29 cellular contexts compared by ENCODE assay signal in genomic region chr16:10976663-10977062, GRCh38. TPM values are rescaled to one million over a fixed set of nuclear protein-coding genes. Genes with fewer than 3 reads are reported as not detected.
A peak's percentile ranks its signal among the peaks of the same experiment; 100 is the strongest.
DNase-seq lines count a peak whose midpoint lies in the region; ATAC-seq lines count a peak whose summit lies in the region.
"Had no signal": no experiment of that assay in that cellular context is flagged by ENCODE, and none has a peak within 500 bp of the region (broad histone marks: within the 10 kb centered on the region; RNA-seq: fewer than 3 reads in every experiment).

No MANE protein-coding gene starts in this region.

- peaks cover 72% of the 10 kb centered on the region for H3K4me1 Mint-ChIP-seq in activated naive CD4-positive, alpha-beta T cell treated with anti-CD3 and anti-CD28 coated beads, Interleukin-2, amount 10 ng/mL, durations not matched to agents 7 days and 5 days
- H3K4me1 Mint-ChIP-seq in activated naive CD4-positive, alpha-beta T cell treated with anti-CD3 and anti-CD28 coated beads for 36 hours (ENCODE audit: low read depth), result peaks cover 22% of the 10 kb centered on the region
- peaks cover 28 to 46% of the 10 kb centered on the region in 2 donors for H3K4me1 Mint-ChIP-seq in stimulated activated naive B cell treated with anti-CD40 and anti-IgM and Interleukin-4, amounts not matched to agents 10 μg/mL and 1 μg/mL and 100 μg/mL, for 72 hours

- H3K27ac Mint-ChIP-seq in activated naive CD4-positive, alpha-beta T cell treated with anti-CD3 and anti-CD28 coated beads, Interleukin-2, amount 10 ng/mL, durations not matched to agents 7 days and 5 days, result peak overlapping the region; percentile 74
- H3K27ac Mint-ChIP-seq in activated naive CD4-positive, alpha-beta T cell treated with anti-CD3 and anti-CD28 coated beads for 36 hours, result no peak overlapping the region
- peak overlapping the region; percentile 25 for H3K27ac Mint-ChIP-seq in stimulated activated naive B cell treated with anti-CD40 and anti-IgM and Interleukin-4, amounts not matched to agents 10 μg/mL and 1 μg/mL and 100 μg/mL, for 72 hours
- H3K27ac Mint-ChIP-seq: neural progenitor cell; stimulated activated effector memory CD8-positive, alpha-beta T cell treated with anti-CD3 and anti-CD28 coated beads, Interleukin-12 subunit alpha, Interleukin-12 subunit beta, amount 100 ng/mL, for 72 hours had no signal

- H3K4me3 ChIP-seq in mesenchymal stem cell (ENCODE audit: insufficient read depth in 1 of 2, low read depth in 1 of 2, low read length in 2 of 2), result no peak overlapping the region
- H3K4me3 ChIP-seq: BLaER1 treated with 17β-estradiol and CSF1 and Interleukin-3, amounts not matched to agents 10 nM and 100 nM; lower lobe of right lung; neural progenitor cell; Peyer's patch; right atrium auricular region; upper lobe of right lung had no signal

- H3K4me2 ChIP-seq in mesenchymal stem cell (ENCODE audit: low read length, poor library complexity, severe bottlenecking), result no peak overlapping the region
- H3K4me2 ChIP-seq: BLaER1 treated with 17β-estradiol and CSF1 and Interleukin-3, amounts not matched to agents 10 nM and 100 nM; neural progenitor cell had no signal

- no peak overlapping the region for H2BK15ac ChIP-seq in mesenchymal stem cell (ENCODE audit: low read depth, poor library complexity, severe bottlenecking)

- H3K36me3 Mint-ChIP-seq in activated naive CD4-positive, alpha-beta T cell treated with anti-CD3 and anti-CD28 coated beads, Interleukin-2, amount 10 ng/mL, durations not matched to agents 7 days and 5 days, result peaks cover 60% of the 10 kb centered on the region
- peaks cover 15% of the 10 kb centered on the region for H3K36me3 Mint-ChIP-seq in activated naive CD4-positive, alpha-beta T cell treated with anti-CD3 and anti-CD28 coated beads for 36 hours (ENCODE audit: low read depth)
- peaks cover 53 to 75% of the 10 kb centered on the region in 2 donors for H3K36me3 Mint-ChIP-seq in stimulated activated naive B cell treated with anti-CD40 and anti-IgM and Interleukin-4, amounts not matched to agents 10 μg/mL and 1 μg/mL and 100 μg/mL, for 72 hours

- peaks cover 38 to 56% of the 10 kb centered on the region in 2 experiments for H3K36me3 ChIP-seq in mesenchymal stem cell (ENCODE audit: control insufficient read depth in 1 of 2, insufficient read depth in 2 of 2, low read depth in 1 of 2, low read length in 2 of 2)
- H3K36me3 ChIP-seq: neural progenitor cell had no signal

- no peaks in the 10 kb centered on the region for H3K27me3 Mint-ChIP-seq in activated naive CD4-positive, alpha-beta T cell treated with anti-CD3 and anti-CD28 coated beads, Interleukin-2, amount 10 ng/mL, durations not matched to agents 7 days and 5 days
- H3K27me3 Mint-ChIP-seq in activated naive CD4-positive, alpha-beta T cell treated with anti-CD3 and anti-CD28 coated beads for 36 hours (ENCODE audit: low read depth), result no peaks in the 10 kb centered on the region
- no peaks in the 10 kb centered on the region for H3K27me3 Mint-ChIP-seq in stimulated activated naive B cell treated with anti-CD40 and anti-IgM and Interleukin-4, amounts not matched to agents 10 μg/mL and 1 μg/mL and 100 μg/mL, for 72 hours

- no peaks in the 10 kb centered on the region for H3K27me3 ChIP-seq in mesenchymal stem cell (ENCODE audit: control insufficient read depth in 1 of 2, insufficient read depth in 1 of 2, low read length in 2 of 2)
- H3K27me3 ChIP-seq: BLaER1 treated with 17β-estradiol and CSF1 and Interleukin-3, amounts not matched to agents 10 nM and 100 nM; neural progenitor cell; Peyer's patch; right atrium auricular region; upper lobe of right lung had no signal

- no peak overlapping the region for H2BK120ac ChIP-seq in mesenchymal stem cell (ENCODE audit: low read depth, low read length)

- H3K27ac ChIP-seq in mesenchymal stem cell (ENCODE audit: low read length, poor library complexity, severe bottlenecking), result no peak overlapping the region
- H3K27ac ChIP-seq: BLaER1 treated with 17β-estradiol and CSF1 and Interleukin-3, amounts not matched to agents 10 nM and 100 nM; lower lobe of right lung; neural progenitor cell; parathyroid adenoma; Peyer's patch; right atrium auricular region; upper lobe of right lung had no signal

- H3K4me3 Mint-ChIP-seq in activated naive CD4-positive, alpha-beta T cell treated with anti-CD3 and anti-CD28 coated beads, Interleukin-2, amount 10 ng/mL, durations not matched to agents 7 days and 5 days, result no peak overlapping the region
- H3K4me3 Mint-ChIP-seq in activated naive CD4-positive, alpha-beta T cell treated with anti-CD3 and anti-CD28 coated beads for 36 hours, result no peak overlapping the region
- H3K4me3 Mint-ChIP-seq in stimulated activated naive B cell treated with anti-CD40 and anti-IgM and Interleukin-4, amounts not matched to agents 10 μg/mL and 1 μg/mL and 100 μg/mL, for 72 hours, result no peak overlapping the region
- H3K4me3 Mint-ChIP-seq: activated T-cell treated with anti-CD3 and anti-CD28 coated beads, Interleukin-2, amount 50 U/mL, for 4 hours; neural progenitor cell; stimulated activated effector memory CD8-positive, alpha-beta T cell treated with anti-CD3 and anti-CD28 coated beads, Interleukin-12 subunit alpha, Interleukin-12 subunit beta, amount 100 ng/mL, for 72 hours had no signal

- DNase-seq in activated naive CD4-positive, alpha-beta T cell treated with anti-CD3 and anti-CD28 coated beads, Interleukin-2, amount 10 ng/mL, durations not matched to agents 7 days and 5 days, result no peak
- DNase-seq in activated naive CD4-positive, alpha-beta T cell treated with anti-CD3 and anti-CD28 coated beads for 36 hours, result no peak
- peak; percentile 53 for DNase-seq in NCI-H69 (lab: John Stamatoyannopoulos, UW)
- peak; percentile 58 for DNase-seq in mesenchymal stem cell
- no peak for DNase-seq in stimulated activated naive B cell treated with anti-CD40 and anti-IgM and Interleukin-4, amounts not matched to agents 10 μg/mL and 1 μg/mL and 100 μg/mL, for 72 hours
- no peak for DNase-seq in anterior cingulate cortex (lab: John Stamatoyannopoulos, UW)
- DNase-seq in NCI-H2029 treated with DMSO at 0.1 percent for 48 hours (lab: John Stamatoyannopoulos, UW), result no peak
- DNase-seq: activated naive CD4-positive, alpha-beta T cell; activated T-cell treated with anti-CD3 and anti-CD28 coated beads, Interleukin-2, amount 50 U/mL, for 4 hours; amygdala; Caco-2; DMS79; effector CD4-positive, alpha-beta T cell; head of caudate nucleus; KG1; lower lobe of right lung; MM.1S; NCI-H2081 treated with DMSO at 0.1 percent for 48 hours; NCI-H510A; Peyer's patch; SIG-M5; stimulated activated CD4-positive, alpha-beta T cell treated with anti-CD3 and anti-CD28 coated beads, Interleukin-12 subunit alpha, Interleukin-12 subunit beta, amount 100 ng/mL, for 4 hours; stimulated activated CD4-positive, alpha-beta T cell treated with anti-CD3 and anti-CD28 coated beads, Interleukin-4, amount 100 ng/mL, for 24 hours; upper lobe of right lung had no signal

- no peak overlapping the region for H2AK5ac ChIP-seq in mesenchymal stem cell (ENCODE audit: low read length, severe bottlenecking)

- peaks cover 10% of the 10 kb centered on the region for H3K79me1 ChIP-seq in mesenchymal stem cell (replicated peaks; ENCODE audit: low read length, poor library complexity, severe bottlenecking)

- H3K9me3 ChIP-seq in mesenchymal stem cell (ENCODE audit: control insufficient read depth, low read length), result no peaks in the 10 kb centered on the region
- H3K9me3 ChIP-seq: BLaER1 treated with 17β-estradiol and CSF1 and Interleukin-3, amounts not matched to agents 10 nM and 100 nM; Caco-2; lower lobe of right lung; Peyer's patch; right atrium auricular region; upper lobe of right lung had no signal

- H4K91ac ChIP-seq in mesenchymal stem cell (ENCODE audit: low read length), result no peak overlapping the region

- H4K8ac ChIP-seq in mesenchymal stem cell (ENCODE audit: low read length), result no peak overlapping the region

- CTCF ChIA-PET in activated naive CD4-positive, alpha-beta T cell treated with anti-CD3 and anti-CD28 coated beads, Interleukin-2, amount 10 ng/mL, durations not matched to agents 7 days and 5 days (lab: Charles Lee), result interaction anchor here (1.7 kb wide), 1 partner anchor 280 kb away, joined by 7 read pairs; the partner anchor contains the start of gene SOCS1
- CTCF ChIA-PET in activated naive CD4-positive, alpha-beta T cell treated with anti-CD3 and anti-CD28 coated beads for 36 hours (lab: Charles Lee), result interaction anchor here (1.3 to 1.4 kb wide), 2 partner anchors 11 to 280 kb away, joined by 4 to 5 read pairs; partner anchors contain the start of gene SOCS1

- no peaks in the 10 kb centered on the region for H3K9me3 Mint-ChIP-seq in activated naive CD4-positive, alpha-beta T cell treated with anti-CD3 and anti-CD28 coated beads, Interleukin-2, amount 10 ng/mL, durations not matched to agents 7 days and 5 days
- H3K9me3 Mint-ChIP-seq in activated naive CD4-positive, alpha-beta T cell treated with anti-CD3 and anti-CD28 coated beads for 36 hours, result no peaks in the 10 kb centered on the region
- no peaks in the 10 kb centered on the region for H3K9me3 Mint-ChIP-seq in stimulated activated naive B cell treated with anti-CD40 and anti-IgM and Interleukin-4, amounts not matched to agents 10 μg/mL and 1 μg/mL and 100 μg/mL, for 72 hours
- H3K9me3 Mint-ChIP-seq: activated T-cell treated with anti-CD3 and anti-CD28 coated beads, Interleukin-2, amount 50 U/mL, for 4 hours; neural progenitor cell; stimulated activated effector memory CD8-positive, alpha-beta T cell treated with anti-CD3 and anti-CD28 coated beads, Interleukin-12 subunit alpha, Interleukin-12 subunit beta, amount 100 ng/mL, for 72 hours had no signal

- H2BK12ac ChIP-seq in mesenchymal stem cell (ENCODE audit: low read length in 2 of 2), result no peak overlapping the region

- H3K23ac ChIP-seq in mesenchymal stem cell (ENCODE audit: low read length in 2 of 2), result no peak overlapping the region

- H3K18ac ChIP-seq in mesenchymal stem cell (ENCODE audit: low read depth in 1 of 2, low read length in 2 of 2), result peak overlapping the region in 1 of 2 experiments; percentile 22

- no peak overlapping the region for H2AFZ ChIP-seq in mesenchymal stem cell (ENCODE audit: low read depth, low read length)
- H2AFZ ChIP-seq: neural progenitor cell, parathyroid adenoma had no signal

- H2BK5ac ChIP-seq in mesenchymal stem cell (ENCODE audit: low read depth, low read length, poor library complexity, severe bottlenecking), result no peak overlapping the region

- peak overlapping the region in 1 of 2 experiments; percentile 32 for H3K4ac ChIP-seq in mesenchymal stem cell (ENCODE audit: low read depth in 1 of 2, low read length in 2 of 2)

- H3K9ac ChIP-seq in mesenchymal stem cell (ENCODE audit: low read length), result no peak overlapping the region
- H3K9ac ChIP-seq: BLaER1 treated with 17β-estradiol and CSF1 and Interleukin-3, amounts not matched to agents 10 nM and 100 nM; neural progenitor cell; parathyroid adenoma had no signal

- no peak overlapping the region for H3K14ac ChIP-seq in mesenchymal stem cell (ENCODE audit: low read length in 2 of 2)

- ATAC-seq in stimulated activated naive B cell treated with anti-CD40 and anti-IgM and Interleukin-4, amounts not matched to agents 10 μg/mL and 1 μg/mL and 100 μg/mL, for 72 hours (replicated peaks), result no peak
- ATAC-seq: activated T-cell treated with anti-CD3 and anti-CD28 coated beads, Interleukin-2, amount 50 U/mL, for 4 hours; lower lobe of right lung; stimulated activated effector memory CD8-positive, alpha-beta T cell treated with anti-CD3 and anti-CD28 coated beads, Interleukin-12 subunit alpha, Interleukin-12 subunit beta, amount 100 ng/mL, for 72 hours; upper lobe of right lung had no signal

- intact Hi-C loops in activated naive CD4-positive, alpha-beta T cell treated with anti-CD3 and anti-CD28 coated beads for 36 hours (cut with micrococcal nuclease), result no loop called here

- H3K4me1 ChIP-seq in mesenchymal stem cell (ENCODE audit: control insufficient read depth, insufficient read depth, low read depth, low read length), result peaks cover 6% of the 10 kb centered on the region
- H3K4me1 ChIP-seq: parathyroid adenoma, Peyer's patch had no signal

- 28% methylated on average over 3 of the region's 3 CpGs for WGBS in mesenchymal stem cell

RNA-seq across cellular contexts. Expression of gene CLEC16A, which starts 32.3 kb away (rescaled TPM):
- 10 to 100 TPM; 18.4 to 20.1 TPM for total RNA-seq in activated naive CD4-positive, alpha-beta T cell treated with anti-CD3 and anti-CD28 coated beads for 36 hours
- polyA plus RNA-seq in mesenchymal stem cell (2013, experiment 1 of 2), result 8.6 TPM
- 8.3 TPM for polyA plus RNA-seq in mesenchymal stem cell (2013, experiment 2 of 2)

RNA-seq across cellular contexts. Expression of gene DEXI, which starts 34.4 kb away (rescaled TPM):
- 10 to 100 TPM; 23.4 to 25.9 TPM for total RNA-seq in activated naive CD4-positive, alpha-beta T cell treated with anti-CD3 and anti-CD28 coated beads for 36 hours
- 26.6 TPM for polyA plus RNA-seq in mesenchymal stem cell (2013, experiment 1 of 2)
- polyA plus RNA-seq in mesenchymal stem cell (2013, experiment 2 of 2), result 28.1 TPM

Comparison
In these comparisons a context has a peak if more than half of its experiments do, and no peak if none do; other contexts are left out.
1. DNase-seq: peak in NCI-H69 (single experiment) and mesenchymal stem cell (single experiment); none in activated naive CD4-positive, alpha-beta T cell treated with anti-CD3 and anti-CD28 coated beads, Interleukin-2, amount 10 ng/mL, durations not matched to agents 7 days and 5 days (single experiment), activated naive CD4-positive, alpha-beta T cell treated with anti-CD3 and anti-CD28 coated beads for 36 hours (single experiment), stimulated activated naive B cell treated with anti-CD40 and anti-IgM and Interleukin-4, amounts not matched to agents 10 μg/mL and 1 μg/mL and 100 μg/mL, for 72 hours (single experiment), anterior cingulate cortex (0 of 58) and NCI-H2029 treated with DMSO at 0.1 percent for 48 hours (single experiment).